Comparison of ENCODE assay signal across 8 cellular contexts in the genomic region with DNA sequence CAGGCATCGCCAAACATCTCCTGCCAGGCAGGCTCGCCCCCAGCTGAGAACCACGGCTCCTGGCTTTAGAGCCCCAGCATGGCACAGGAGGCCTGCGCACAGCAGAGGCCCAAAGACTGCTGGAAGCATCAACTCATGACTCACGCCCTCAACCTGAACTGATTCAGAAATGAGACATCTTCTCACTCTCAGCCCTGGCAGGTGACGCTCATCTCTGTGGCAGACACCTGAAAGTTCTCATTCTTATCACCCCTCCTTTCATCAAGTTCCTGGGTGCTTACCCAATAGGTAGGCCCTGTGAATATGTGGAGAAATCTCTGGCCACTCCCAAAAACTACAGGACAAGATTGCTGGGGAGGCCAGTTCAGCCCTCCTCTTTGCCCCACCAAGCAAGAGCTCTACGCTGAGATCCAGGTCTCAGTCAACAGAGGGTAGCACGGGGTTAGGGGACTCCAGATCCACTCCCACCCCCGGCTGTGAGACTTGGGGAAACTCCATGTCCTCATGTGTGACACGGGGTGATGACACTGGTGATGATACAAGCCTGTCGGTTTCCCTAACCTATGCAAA. TPM values are rescaled to one million over a fixed set of nuclear protein-coding genes. Genes with fewer than 3 reads are reported as not detected.
DNase-seq lines count a peak whose midpoint lies in the region; ATAC-seq and TF ChIP-seq lines count a peak whose summit lies in the region.

No MANE protein-coding gene starts in this region.

- no peaks in the 10 kb centered on the region for H3K27me3 Mint-ChIP-seq in mesothelial cell of epicardium (ENCODE audit: low read depth)

- H3K36me3 ChIP-seq in Peyer's patch (no peaks in the 10 kb centered on the region), thyroid gland (no peaks in the 10 kb centered on the region)

- H3K4me3 ChIP-seq in Peyer's patch (no peak overlapping the region), thyroid gland (replicated peaks in 1 of 3) (no peak overlapping the region)

- TF ChIP-seq CTCF in mesothelial cell of epicardium (IDR thresholded peaks at IDR 0.05; ENCODE audit: unreplicated experiment): no peak
- no peak for TF ChIP-seq CTCF in Peyer's patch (IDR thresholded peaks at IDR 0.05)
- no peak for TF ChIP-seq CTCF in thyroid gland (IDR thresholded peaks at IDR 0.05)

- H3K27ac Mint-ChIP-seq in mesothelial cell of epicardium: peak overlapping the region; percentile 89

- H3K9me3 ChIP-seq in Peyer's patch (no peaks in the 10 kb centered on the region), thyroid gland (no peaks in the 10 kb centered on the region)

- no peak overlapping the region for H3K4me3 Mint-ChIP-seq in mesothelial cell of epicardium

- no peak for TF ChIP-seq POLR2A in Peyer's patch (IDR thresholded peaks at IDR 0.05)
- no peak for TF ChIP-seq POLR2A in thyroid gland (IDR thresholded peaks at IDR 0.05)

- DNase-seq in NK-92 treated with Interleukin-12 subunit alpha and Interleukin-12 subunit beta, amount 100 ng/mL, for 24 hours (lab: John Stamatoyannopoulos, UW): peak; percentile 43
- DNase-seq in NK-92 (lab: John Stamatoyannopoulos, UW; ENCODE audit: unreplicated experiment) (no peak), mesothelial cell of epicardium (ENCODE audit: low spot score in 2 of 2, unreplicated experiment in 2 of 2) (no peak), Peyer's patch (no peak), NCI-H1105 treated with DMSO at 0.1 percent for 48 hours (lab: John Stamatoyannopoulos, UW) (no peak), thyroid gland (no peak)
- peak; percentile 86 for DNase-seq in activated CD8-positive, alpha-beta memory T cell treated with anti-CD3 and anti-CD28 coated beads, Interleukin-2, amount 50 U/mL, for 48 hours

- 87 to 93% methylated on average over 11 of the region's 11 CpGs for WGBS in thyroid gland, 2 donors

- H3K27ac ChIP-seq in Peyer's patch (peak overlapping the region in 2 of 4 donors; percentile 20 to 43), thyroid gland (no peak overlapping the region)

- H3K27me3 ChIP-seq in Peyer's patch (no peaks in the 10 kb centered on the region), thyroid gland (no peaks in the 10 kb centered on the region)

- no peaks in the 10 kb centered on the region for H3K9me3 Mint-ChIP-seq in mesothelial cell of epicardium

- no peaks in the 10 kb centered on the region for H3K36me3 Mint-ChIP-seq in mesothelial cell of epicardium

- intact Hi-C loops in thyroid gland (cut with DNase I): no loop called here

- peak; percentile 34 for ATAC-seq in HG03457 (IDR thresholded peaks at IDR 0.05; ENCODE audit: unreplicated experiment)

- peaks cover 0 to 18% (median 4%) of the 10 kb centered on the region in 4 donors for H3K4me1 ChIP-seq in Peyer's patch
- H3K4me1 ChIP-seq in thyroid gland: peaks cover 0 to under 1% of the 10 kb centered on the region in 2 donors

- peaks cover 75% of the 10 kb centered on the region for H3K4me1 Mint-ChIP-seq in mesothelial cell of epicardium

RNA-seq across cellular contexts. Expression of gene NFATC2, which starts 11.3 kb away (rescaled TPM):
- 13.1 to 14.0 TPM (median 14.0 TPM) in 3 replicates for total RNA-seq in mesothelial cell of epicardium
- 10 to 100 TPM in 3 of 4 donors, 1 to 10 TPM in 1; 4.4 to 38.0 (median 13.6) TPM for total RNA-seq in Peyer's patch
- total RNA-seq in thyroid gland: 10 to 100 TPM in 1 of 4 donors, 1 to 10 TPM in 3; 7.5 to 12.6 (median 8.5) TPM

Comparison
In these comparisons a context has a peak if more than half of its experiments do, and no peak if none do; other contexts are left out.
1. DNase-seq: peak in NK-92 treated with Interleukin-12 subunit alpha and Interleukin-12 subunit beta, amount 100 ng/mL, for 24 hours (single experiment) and activated CD8-positive, alpha-beta memory T cell treated with anti-CD3 and anti-CD28 coated beads, Interleukin-2, amount 50 U/mL, for 48 hours (single experiment); none in NK-92 (single experiment), mesothelial cell of epicardium (0 of 2), Peyer's patch (0 of 3), NCI-H1105 treated with DMSO at 0.1 percent for 48 hours (single experiment) and thyroid gland (0 of 2).